ENCODE assay signal across 23 cellular contexts in the genomic region with DNA sequence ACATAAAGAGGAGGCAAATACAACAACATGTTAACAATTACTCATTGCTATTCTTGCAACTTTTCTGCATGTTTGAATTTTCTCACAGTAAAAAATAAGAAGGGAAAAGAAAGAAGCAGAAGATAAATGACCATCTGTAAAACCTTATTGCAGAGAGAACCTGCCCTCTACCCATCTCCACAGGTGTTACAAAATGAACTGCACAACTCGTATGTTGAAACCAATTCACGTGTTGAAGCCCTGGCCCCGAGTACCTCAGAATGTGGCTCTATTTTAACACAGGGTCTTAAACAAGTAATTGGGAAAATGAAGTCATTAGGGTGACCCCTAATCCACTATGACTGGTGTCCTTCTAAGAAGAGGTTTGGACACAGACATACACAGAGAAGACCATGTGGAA. TPM values are rescaled to one million over a fixed set of nuclear protein-coding genes. Genes with fewer than 3 reads are reported as not detected.
DNase-seq lines count a peak whose midpoint lies in the region; ATAC-seq, FAIRE-seq and TF ChIP-seq lines count a peak whose summit lies in the region.
"Had no signal": no experiment of that assay in that cellular context is flagged by ENCODE, and none has a peak within 500 bp of the region (broad histone marks: within the 10 kb centered on the region; RNA-seq: fewer than 3 reads in every experiment).

No MANE protein-coding gene starts in this region.

- H2AFZ ChIP-seq in HepG2 (ENCODE audit: low read length) = no peak overlapping the region
- no peak overlapping the region for H2AFZ ChIP-seq in parathyroid adenoma

- TF ChIP-seq CTCF in activated B cell treated with CpG ODN at 0.5 μM for 24 hours (IDR thresholded peaks at IDR 0.05) = no peak
- TF ChIP-seq CTCF in HepG2 (CRISPR knock-in tag; IDR thresholded peaks at IDR 0.05) = no peak
- TF ChIP-seq CTCF in parathyroid adenoma (IDR thresholded peaks at IDR 0.05) = no peak
- no peak for TF ChIP-seq CTCF in heart right ventricle (IDR thresholded peaks at IDR 0.05)

- in situ Hi-C loops in HepG2 (cut with HindIII; ENCODE audit: extremely low pct_ligation_motif_present, low pct_unique_long_range_greater_than_20kb) (no loop called here), KBM-7 (cut with MboI; ENCODE audit: low pct_unique_long_range_greater_than_20kb, low sequenced_read_pairs) (no loop called here)

- TF ChIP-seq RAD21 in HepG2 (CRISPR knock-in tag; IDR thresholded peaks at IDR 0.05) = no peak

- H3K9me3 Mint-ChIP-seq in activated B cell treated with CpG ODN at 0.5 μM for 24 hours = peaks cover 4% of the 10 kb centered on the region
- H3K9me3 Mint-ChIP-seq: activated naive CD4-positive, alpha-beta T cell treated with anti-CD3 and anti-CD28 coated beads, Interleukin-2, amount 50 U/mL, for 24 hours had no signal

- TF ChIP-seq EP300 in HepG2 (IDR thresholded peaks at IDR 0.05; ENCODE audit: low read depth in 2 of 2, low read length in 2 of 2) (no peak), HepG2 (CRISPR knock-in tag; IDR thresholded peaks at IDR 0.05; ENCODE audit: borderline replicate concordance) (no peak)

- H3K36me3 ChIP-seq in HepG2 (replicated peaks in 1 of 2; ENCODE audit: control insufficient read depth in 1 of 2, insufficient read depth in 2 of 2, low read length in 2 of 2) (peaks cover 7 to 42% of the 10 kb centered on the region in 2 experiments), parathyroid adenoma (ENCODE audit: control insufficient read depth, insufficient read depth, low read length) (no peaks in the 10 kb centered on the region), heart right ventricle (no peaks in the 10 kb centered on the region)
- H3K36me3 ChIP-seq: pancreas, right atrium auricular region had no signal

- H3K4me1 ChIP-seq in HepG2 (ENCODE audit: insufficient read depth, low read length) (peaks cover 63% of the 10 kb centered on the region), parathyroid adenoma (peaks cover 3% of the 10 kb centered on the region), heart right ventricle (peaks cover 4 to 30% (median 16%) of the 10 kb centered on the region in 9 donors)
- H3K4me1 ChIP-seq: pancreas had no signal

- H3K9ac ChIP-seq in HepG2 (ENCODE audit: insufficient read depth, low read depth, low read length) (no peak overlapping the region), parathyroid adenoma (no peak overlapping the region)

- WGBS in HepG2 (ENCODE audit: low lambda C conversion rate) = 91% methylated on average over 3 of the region's 3 CpGs
- 93 to 97% methylated on average over 3 of the region's 3 CpGs for WGBS in heart right ventricle, 2 donors

- H3K9me3 ChIP-seq in HepG2 (ENCODE audit: low read length) (no peaks in the 10 kb centered on the region), parathyroid adenoma (ENCODE audit: control insufficient read depth, low read length) (no peaks in the 10 kb centered on the region), heart right ventricle (peaks cover 0 to 16% (median 0%) of the 10 kb centered on the region in 11 donors)
- H3K9me3 ChIP-seq: pancreas, right atrium auricular region had no signal

- peak overlapping the region; percentile 33 for H3K27ac Mint-ChIP-seq in activated B cell treated with CpG ODN at 0.5 μM for 24 hours
- H3K27ac Mint-ChIP-seq: activated naive CD4-positive, alpha-beta T cell treated with anti-CD3 and anti-CD28 coated beads, Interleukin-2, amount 50 U/mL, for 24 hours; activated T-helper 1 cell treated with anti-CD3 and anti-CD28 coated beads, Interleukin-12 subunit alpha, Interleukin-12 subunit beta, Interleukin-2, Interleukin-4 antibody, amounts not matched to agents 30 ng/mL and 10 ng/mL and 1 ng/mL, durations not matched to agents 14 hours and 24 hours and 36 hours; nephron; T-helper 1 cell treated with Interleukin-12 subunit alpha and Interleukin-12 subunit beta and Interleukin-4 antibody, amounts not matched to agents 30 μg/mL and 1 μg/mL, for 36 hours; type B pancreatic cell had no signal

- POLR2A ChIA-PET in activated B cell treated with CpG ODN at 0.5 μM for 24 hours (lab: Charles Lee) (interaction anchor here (1.0 kb wide), 1 partner anchor 11 kb away, joined by 3 read pairs; no protein-coding TSS in a partner anchor), HepG2 (lab: Yijun Ruan, JAX) (interaction anchor here (2.8 kb wide), 1 partner anchor 8 kb away, joined by 12 read pairs; no protein-coding TSS in a partner anchor)

- ATAC-seq in GM18511 (IDR thresholded peaks at IDR 0.05; ENCODE audit: unreplicated experiment) = peak; percentile 5
- no peak for ATAC-seq in activated B cell treated with CpG ODN at 0.5 μM for 24 hours (ENCODE audit: low read depth)
- ATAC-seq in HepG2 = no peak
- no peak for ATAC-seq in heart right ventricle
- no peak for ATAC-seq in activated CD4-positive, CD25-positive, alpha-beta regulatory T cell treated with anti-CD3 and anti-CD28 coated beads, Interleukin-2, amount 50 U/mL, for 24 hours

- intact Hi-C loops in activated B cell treated with CpG ODN at 0.5 μM for 24 hours (cut with micrococcal nuclease) (no loop called here), HepG2 (cut with micrococcal nuclease; ENCODE audit: unreplicated experiment) (no loop called here), heart right ventricle (cut with DNase I) (no loop called here)

- H3K27me3 ChIP-seq in HepG2 (ENCODE audit: control insufficient read depth in 1 of 2, insufficient read depth in 2 of 2, low read length in 2 of 2) = no peaks in the 10 kb centered on the region
- no peaks in the 10 kb centered on the region for H3K27me3 ChIP-seq in parathyroid adenoma (ENCODE audit: control insufficient read depth, insufficient read depth, low read length)
- H3K27me3 ChIP-seq in heart right ventricle = no peaks in the 10 kb centered on the region
- H3K27me3 ChIP-seq: pancreas, right atrium auricular region had no signal

- no peaks in the 10 kb centered on the region for H3K27me3 Mint-ChIP-seq in activated B cell treated with CpG ODN at 0.5 μM for 24 hours
- H3K27me3 Mint-ChIP-seq: activated naive CD4-positive, alpha-beta T cell treated with anti-CD3 and anti-CD28 coated beads, Interleukin-2, amount 50 U/mL, for 24 hours; type B pancreatic cell had no signal

- TF ChIP-seq POLR2A in HepG2 (IDR thresholded peaks at IDR 0.05; ENCODE audit: insufficient read depth in 1 of 2, low read depth in 2 of 2, low read length in 2 of 2) = no peak

- H3K4me3 Mint-ChIP-seq in activated B cell treated with CpG ODN at 0.5 μM for 24 hours = no peak overlapping the region
- H3K4me3 Mint-ChIP-seq: activated naive CD4-positive, alpha-beta T cell treated with anti-CD3 and anti-CD28 coated beads, Interleukin-2, amount 50 U/mL, for 24 hours; activated T-helper 1 cell treated with anti-CD3 and anti-CD28 coated beads, Interleukin-12 subunit alpha, Interleukin-12 subunit beta, Interleukin-2, Interleukin-4 antibody, amounts not matched to agents 30 ng/mL and 10 ng/mL and 1 ng/mL, durations not matched to agents 14 hours and 24 hours and 36 hours; nephron; T-helper 1 cell treated with Interleukin-12 subunit alpha and Interleukin-12 subunit beta and Interleukin-4 antibody, amounts not matched to agents 30 μg/mL and 1 μg/mL, for 36 hours; type B pancreatic cell had no signal

- CTCF ChIA-PET in activated B cell treated with CpG ODN at 0.5 μM for 24 hours (lab: Charles Lee) = no interaction called here
- CTCF ChIA-PET in HepG2 (lab: Yijun Ruan, JAX; ENCODE audit: low intra/inter-chr PET ratio, low total read pairs) = no interaction called here

- FAIRE-seq in HepG2 (lab: Jason Lieb, UNC) = no peak
- FAIRE-seq: G401.6, GM18507, H1, pancreas had no signal

- H3K4me3 ChIP-seq in HepG2 (replicated peaks in 1 of 3; ENCODE audit: insufficient read depth in 1 of 3, low read depth in 2 of 3, low read length in 3 of 3) (no peak overlapping the region), parathyroid adenoma (ENCODE audit: low read depth, low read length) (no peak overlapping the region), heart right ventricle (no peak overlapping the region)
- H3K4me3 ChIP-seq: pancreas, right atrium auricular region had no signal

- no peak overlapping the region for H3K27ac ChIP-seq in HepG2 (ENCODE audit: extremely low read length, insufficient read depth, low read length)
- H3K27ac ChIP-seq in parathyroid adenoma = peak overlapping the region; percentile 34
- peak overlapping the region in 1 of 10 donors; percentile 17 for H3K27ac ChIP-seq in heart right ventricle
- H3K27ac ChIP-seq: pancreas, right atrium auricular region had no signal

- H3K36me3 Mint-ChIP-seq in activated B cell treated with CpG ODN at 0.5 μM for 24 hours (ENCODE audit: low read depth) = peaks cover 13% of the 10 kb centered on the region

- H3K79me2 ChIP-seq in HepG2 (ENCODE audit: insufficient read depth, low read length) (peaks cover 89% of the 10 kb centered on the region), parathyroid adenoma (peaks cover 32% of the 10 kb centered on the region)

- no peak overlapping the region for H3K4me2 ChIP-seq in HepG2 (ENCODE audit: low read depth, low read length)
- H3K4me2 ChIP-seq in parathyroid adenoma (ENCODE audit: low read length) = no peak overlapping the region

- peaks cover 13% of the 10 kb centered on the region; the same call in 1 of the 2 replicates for H4K20me1 ChIP-seq in HepG2 (ENCODE audit: insufficient read depth, low read length)

- no TSS peak for BruUV-seq in HepG2 (replicated peaks; lab: Mats Ljungman, UMichigan)

- DNase-seq in activated B cell treated with CpG ODN at 0.5 μM for 24 hours = no peak
- DNase-seq in HepG2 (ENCODE audit: low spot score) = no peak
- no peak for DNase-seq in KBM-7
- DNase-seq in stimulated activated CD4-positive, alpha-beta T cell treated with anti-CD3 and anti-CD28 coated beads, Interleukin-15, amount 100 ng/mL, for 24 hours = no peak
- DNase-seq in heart right ventricle = no peak
- DNase-seq: left cardiac atrium, NCI-H187 treated with DMSO at 0.1 percent for 48 hours, NCI-H345, NCI-H82, pancreas, RPMI8226 had no signal

- H3K4me1 Mint-ChIP-seq in activated B cell treated with CpG ODN at 0.5 μM for 24 hours = peaks cover 57% of the 10 kb centered on the region

RNA-seq across cellular contexts. Expression of a gene that starts 39.5 kb away (rescaled TPM):
- total RNA-seq in activated B cell treated with CpG ODN at 0.5 μM for 24 hours = 88.2 and 106 TPM in 2 replicates
- 32.4 and 42.4 TPM in 2 replicates for total RNA-seq in HepG2 (2016; rRNA removed; fragmentation: Illumina TruSeq; extraction: Trizol)
- 21.8 and 24.1 TPM in 2 replicates for total RNA-seq in HepG2 (2016; cell fraction: cytosol; rRNA removed; fragmentation: Illumina TruSeq; extraction: Trizol; ENCODE audit: low read depth)
- 31.8 and 34.4 TPM in 2 replicates for total RNA-seq in HepG2 (2016; cell fraction: insoluble cytoplasmic fraction; rRNA removed; fragmentation: Illumina TruSeq; extraction: Trizol)
- 34.0 and 40.7 TPM in 2 replicates for total RNA-seq in HepG2 (2016; cell fraction: membrane; rRNA removed; fragmentation: Illumina TruSeq; extraction: Trizol)
- 56.5 and 60.0 TPM in 2 replicates for total RNA-seq in HepG2 (2016; cell fraction: nucleus; rRNA removed; fragmentation: Illumina TruSeq; extraction: Trizol)
- 64.7 and 70.2 TPM in 2 replicates for polyA plus RNA-seq in HepG2 (2011; rRNA removed)
- 47.5 and 57.5 TPM in 2 replicates for polyA plus RNA-seq in HepG2 (2011; cell fraction: cytosol; rRNA removed)
- polyA plus RNA-seq in HepG2 (2011; cell fraction: nucleus; rRNA removed) = 59.1 and 68.8 TPM in 2 replicates
- 75.4 and 83.5 TPM in 2 replicates for polyA plus RNA-seq in HepG2 (2012)
- polyA plus RNA-seq in HepG2 (2016; cell fraction: cytosol; fragmentation: Illumina TruSeq; extraction: Trizol; ENCODE audit: low read depth) = 12.3 and 14.4 TPM in 2 replicates
- polyA plus RNA-seq in HepG2 (2016; cell fraction: insoluble cytoplasmic fraction; fragmentation: Illumina TruSeq; extraction: Trizol; ENCODE audit: low read depth) = 34.1 and 37.2 TPM in 2 replicates
- polyA plus RNA-seq in HepG2 (2016; cell fraction: membrane; fragmentation: Illumina TruSeq; extraction: Trizol; ENCODE audit: low read depth) = 22.0 and 25.1 TPM in 2 replicates
- 26.9 and 29.4 TPM in 2 replicates for polyA plus RNA-seq in HepG2 (2016; cell fraction: nucleus; fragmentation: Illumina TruSeq; extraction: Trizol; ENCODE audit: insufficient read depth, low read depth)
- polyA minus RNA-seq in HepG2 (2011; rRNA and poly(A)+ RNA removed; ENCODE audit: low replicate concordance) = 33.5 and 214 TPM in 2 replicates
- 84.8 and 100 TPM in 2 replicates for polyA minus RNA-seq in HepG2 (2011; cell fraction: cytosol; rRNA and poly(A)+ RNA removed)
- polyA minus RNA-seq in HepG2 (2011; cell fraction: nucleus; rRNA and poly(A)+ RNA removed) = 187 and 226 TPM in 2 replicates
- total RNA-seq in heart right ventricle = 100 to 1,000 TPM in 8 of 10 donors, 10 to 100 TPM in 2; 87.5 to 150 (median 114) TPM
- polyA plus RNA-seq in heart right ventricle = 10 to 100 TPM; 13.0 to 21.1 TPM
